ENCODE assay signal across 17 cellular contexts in the genomic region with DNA sequence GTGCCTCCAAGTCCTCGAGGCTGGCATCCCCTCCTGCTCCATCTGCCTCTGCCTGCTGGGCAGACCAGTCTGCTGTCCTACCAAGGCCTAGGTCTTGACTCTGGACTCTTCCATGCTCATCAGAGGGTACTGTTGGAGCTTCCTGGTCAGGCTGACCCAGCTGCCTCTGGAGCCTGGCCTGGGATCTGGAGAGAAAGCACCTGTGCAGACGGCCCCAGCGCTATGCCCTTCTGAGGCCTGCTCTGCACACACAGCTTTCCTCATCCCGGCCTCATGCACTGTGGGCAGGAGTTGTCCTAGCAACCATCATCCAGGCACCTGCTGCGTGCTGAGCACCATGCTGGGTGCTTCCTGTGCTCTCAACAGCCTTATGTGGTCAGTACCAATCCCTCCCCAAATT.
"Had no signal": no experiment of that assay in that cellular context is flagged by ENCODE, and none has a peak within 500 bp of the region (broad histone marks: within the 10 kb centered on the region; RNA-seq: fewer than 3 reads in every experiment).

No MANE protein-coding gene starts in this region.

- H3K4me1 ChIP-seq: parathyroid adenoma had no signal

- H3K4me3 Mint-ChIP-seq: activated CD8-positive, alpha-beta memory T cell treated with anti-CD3 and anti-CD28 coated beads, Interleukin-2, amount 10 ng/mL, durations not matched to agents 7 days and 5 days; activated naive CD4-positive, alpha-beta T cell treated with anti-CD3 and anti-CD28 coated beads, Interleukin-2, amount 10 ng/mL, durations not matched to agents 7 days and 5 days had no signal

- H2AFZ ChIP-seq: parathyroid adenoma had no signal

- H3K36me3 ChIP-seq: heart left ventricle, tibial artery, uterus had no signal

- H3K4me3 ChIP-seq: heart left ventricle, skin epidermis, tibial artery, uterus had no signal

- H3K9me3 ChIP-seq: uterus had no signal

- FAIRE-seq: astrocyte, bronchial epithelial cell, frontal cortex had no signal

- H3K9ac ChIP-seq: parathyroid adenoma had no signal

- H3K27ac Mint-ChIP-seq: activated CD8-positive, alpha-beta memory T cell treated with anti-CD3 and anti-CD28 coated beads, Interleukin-2, amount 10 ng/mL, durations not matched to agents 7 days and 5 days; activated naive CD4-positive, alpha-beta T cell treated with anti-CD3 and anti-CD28 coated beads, Interleukin-2, amount 10 ng/mL, durations not matched to agents 7 days and 5 days; activated T-helper 2 cell treated with anti-CD3 and anti-CD28 coated beads, Interferon-gamma antibody, Interleukin-2, Interleukin-4, amounts not matched to agents 10 μg/mL and 5 μg/mL and 100 μg/mL, durations not matched to agents 14 hours and 24 hours and 36 hours; naive thymus-derived CD4-positive, alpha-beta T cell had no signal

- H3K27me3 ChIP-seq: heart left ventricle, uterus had no signal

- H3K36me3 Mint-ChIP-seq: activated CD8-positive, alpha-beta memory T cell treated with anti-CD3 and anti-CD28 coated beads, Interleukin-2, amount 10 ng/mL, durations not matched to agents 7 days and 5 days had no signal

- H3K27me3 Mint-ChIP-seq: activated naive CD4-positive, alpha-beta T cell treated with anti-CD3 and anti-CD28 coated beads, Interleukin-2, amount 10 ng/mL, durations not matched to agents 7 days and 5 days had no signal

- H3K27ac ChIP-seq: heart left ventricle, parathyroid adenoma, skin epidermis, tibial artery, VCaP had no signal

- DNase-seq: activated CD4-positive, alpha-beta T cell treated with anti-CD3 and anti-CD28 coated beads, Interleukin-2, amount 50 U/mL, for 48 hours; activated CD8-positive, alpha-beta memory T cell treated with anti-CD3 and anti-CD28 coated beads, Interleukin-2, amount 10 ng/mL, durations not matched to agents 7 days and 5 days; activated naive CD4-positive, alpha-beta T cell treated with anti-CD3 and anti-CD28 coated beads, Interleukin-2, amount 10 ng/mL, durations not matched to agents 7 days and 5 days; activated T-cell treated with anti-CD3 and anti-CD28 coated beads, Interleukin-2, amount 50 U/mL, for 1 hour; naive thymus-derived CD4-positive, alpha-beta T cell; stimulated activated CD4-positive, alpha-beta T cell treated with anti-CD3 and anti-CD28 coated beads, Interleukin-4, amount 100 ng/mL, for 24 hours; stimulated activated naive CD4-positive, alpha-beta T cell; tibial artery had no signal

- ATAC-seq: activated CD8-positive, alpha-beta memory T cell treated with anti-CD3 and anti-CD28 coated beads, Interleukin-2, amount 10 ng/mL, durations not matched to agents 7 days and 5 days; heart left ventricle; naive thymus-derived CD4-positive, alpha-beta T cell had no signal
